ENCODE assay signal across 12 cellular contexts in genomic region chr6:30154709-30155521, GRCh38. TPM values are rescaled to one million over a fixed set of nuclear protein-coding genes. Genes with fewer than 3 reads are reported as not detected.
DNase-seq lines count a peak whose midpoint lies in the region; ATAC-seq, FAIRE-seq and TF ChIP-seq lines count a peak whose summit lies in the region.
"Had no signal": no experiment of that assay in that cellular context is flagged by ENCODE, and none has a peak within 500 bp of the region (broad histone marks: within the 10 kb centered on the region; RNA-seq: fewer than 3 reads in every experiment).

No MANE protein-coding gene starts in this region.

- intact Hi-C loops in posterior vena cava (cut with DNase I): no loop called here

- peak overlapping the region in 3 of 4 donors; percentile 68 to 93 (median 88) for H3K27ac ChIP-seq in Peyer's patch
- H3K27ac ChIP-seq in osteoblast (ENCODE audit: low read depth, low read length): peak overlapping the region; percentile 44
- H3K27ac ChIP-seq: adrenal gland, stomach had no signal

- H3K9me3 ChIP-seq in Peyer's patch (no peaks in the 10 kb centered on the region), osteoblast (ENCODE audit: low read depth, low read length) (no peaks in the 10 kb centered on the region)
- H3K9me3 ChIP-seq: adrenal gland, stomach had no signal

- FAIRE-seq in D721Med (lab: Jason Lieb, UNC): no peak

- TF ChIP-seq POLR2A in Peyer's patch (IDR thresholded peaks at IDR 0.05): peak in 1 of 2 donors; percentile 63
- peak; percentile 2 for TF ChIP-seq POLR2A in erythroblast (IDR thresholded peaks at IDR 0.05; ENCODE audit: low read length)

- peak; percentile 73 for DNase-seq in GM04504 (ENCODE audit: low read depth)
- DNase-seq in Peyer's patch: peak in 2 of 3 donors; percentile 62 to 78
- no peak for DNase-seq in erythroblast (lab: John Stamatoyannopoulos, UW)
- DNase-seq in osteoblast (ENCODE audit: insufficient read length, low spot score, missing footprints): peak; percentile 97
- DNase-seq in D721Med (ENCODE audit: insufficient read length, low spot score): no peak
- DNase-seq in posterior vena cava (ENCODE audit: low spot score): no peak
- DNase-seq: activated CD4-positive, alpha-beta T cell treated with anti-CD3 and anti-CD28 coated beads for 4 hours; stomach had no signal

- no peak overlapping the region for H2AFZ ChIP-seq in osteoblast (ENCODE audit: low read length)
- H2AFZ ChIP-seq: GM23338 had no signal

- no peaks in the 10 kb centered on the region for H3K79me2 ChIP-seq in osteoblast (ENCODE audit: insufficient read depth, low read length)

- H3K4me2 ChIP-seq in osteoblast (ENCODE audit: insufficient read depth, low read length): peak overlapping the region; percentile 43
- H3K4me2 ChIP-seq: GM23338 had no signal

- no peaks in the 10 kb centered on the region for H3K27me3 ChIP-seq in Peyer's patch
- H3K27me3 ChIP-seq in osteoblast (ENCODE audit: insufficient read depth, low read length): no peaks in the 10 kb centered on the region

- H3K4me1 ChIP-seq in Peyer's patch (peaks cover 0 to 22% (median 6%) of the 10 kb centered on the region in 4 donors), osteoblast (ENCODE audit: insufficient read depth, low read length) (peaks cover 36% of the 10 kb centered on the region)
- H3K4me1 ChIP-seq: adrenal gland had no signal

- H3K36me3 ChIP-seq in Peyer's patch (no peaks in the 10 kb centered on the region), osteoblast (ENCODE audit: insufficient read depth, low read length) (no peaks in the 10 kb centered on the region)
- H3K36me3 ChIP-seq: adrenal gland, stomach had no signal

- ATAC-seq in GM21381 (IDR thresholded peaks at IDR 0.05; ENCODE audit: unreplicated experiment) (no peak), HG03460 (IDR thresholded peaks at IDR 0.05; ENCODE audit: unreplicated experiment) (no peak)
- ATAC-seq: GM23338 had no signal

- H3K4me3 ChIP-seq in Peyer's patch (peak overlapping the region in 2 of 4 donors; percentile 12 to 17), osteoblast (ENCODE audit: insufficient read depth, low read length) (peak overlapping the region; percentile 1)
- H3K4me3 ChIP-seq: adrenal gland, GM23338, stomach had no signal

- TF ChIP-seq CTCF in Peyer's patch (IDR thresholded peaks at IDR 0.05): peak in 3 of 6 experiments; percentile 39 to 61 (median 46)
- no peak for TF ChIP-seq CTCF in osteoblast (IDR thresholded peaks at IDR 0.05; ENCODE audit: extremely low read depth, low read depth, low read length)
- no peak for TF ChIP-seq CTCF in D721Med (IDR thresholded peaks at IDR 0.05; ENCODE audit: insufficient read depth, missing control alignments)

- no peaks in the 10 kb centered on the region for H4K20me1 ChIP-seq in osteoblast (ENCODE audit: insufficient read depth, low read length)

RNA-seq across cellular contexts. Expression of gene TRIM10, which starts 6.1 kb away (rescaled TPM):
- 1 to 10 TPM; 2.5 to 7.4 (median 6.3) TPM for total RNA-seq in Peyer's patch
- total RNA-seq in osteoblast: not detected in 2 replicates
- not detected for total RNA-seq in posterior vena cava
- total RNA-seq: adrenal gland had no signal

RNA-seq across cellular contexts. Expression of gene TRIM15, which starts 8.4 kb away (rescaled TPM):
- total RNA-seq in Peyer's patch (100 to 1,000 TPM in 1 of 4 donors, 10 to 100 TPM in 3; 19.8 to 110 (median 81.0) TPM), osteoblast (not detected in 2 replicates), posterior vena cava (not detected)
- total RNA-seq: adrenal gland had no signal

RNA-seq across cellular contexts. Expression of gene TRIM40, which starts 19.0 kb away (rescaled TPM):
- total RNA-seq in Peyer's patch (10 to 100 TPM in 3 of 4 donors, not detected in 1; 10.9 to 13.7 (median 12.7) TPM), osteoblast (not detected in 2 replicates), posterior vena cava (not detected)
- total RNA-seq: adrenal gland, GM23338, stomach had no signal

RNA-seq across cellular contexts. Expression of gene TRIM31, which starts 42.0 kb away (rescaled TPM):
- total RNA-seq in Peyer's patch: 10 to 100 TPM in 3 of 4 donors, 1 to 10 TPM in 1; 9.9 to 56.9 (median 42.0) TPM
- not detected in 2 replicates for total RNA-seq in osteoblast
- not detected for total RNA-seq in posterior vena cava
- total RNA-seq: GM23338 had no signal

RNA-seq across cellular contexts. Expression of gene TRIM26, which starts 58.3 kb away (rescaled TPM):
- total RNA-seq in Peyer's patch (100 to 1,000 TPM in 1 of 4 donors, 10 to 100 TPM in 3; 65.9 to 175 (median 90.5) TPM), osteoblast (20.6 and 29.3 TPM in 2 replicates), posterior vena cava (10 to 100 TPM; 36.0 to 37.0 TPM)

Comparison
In these comparisons a context has a peak if more than half of its experiments do, and no peak if none do; other contexts are left out.
1. DNase-seq: peak in GM04504 (single experiment), Peyer's patch (2 of 3) and osteoblast (single experiment); none in erythroblast (0 of 2), D721Med (single experiment) and posterior vena cava (single experiment).
2. RNA of gene TRIM15, which starts 8.4 kb away (total RNA-seq): 19.8 to 110 TPM in Peyer's patch; not detected in osteoblast and not detected in posterior vena cava; every median in the first group is over 10 times any median in the second.